Comparison of ENCODE assay signal across 6 cellular contexts in genomic region chr4:115505326-115505725, GRCh38.
"Had no signal": no experiment of that assay in that cellular context is flagged by ENCODE, and none has a peak within 500 bp of the region (broad histone marks: within the 10 kb centered on the region; RNA-seq: fewer than 3 reads in every experiment).

No MANE protein-coding gene starts in this region.

- H3K27me3 Mint-ChIP-seq: IgD-negative memory B cell had no signal

- H3K4me3 ChIP-seq: K562 had no signal

- DNase-seq: IMR-90, KBM-7 had no signal

- H3K36me3 Mint-ChIP-seq: IgD-negative memory B cell had no signal

- H3K27ac ChIP-seq: HL-60 had no signal

- ATAC-seq: HepG2, K562 had no signal

- H3K4me3 Mint-ChIP-seq: IgD-negative memory B cell had no signal

- H3K27ac Mint-ChIP-seq: IgD-negative memory B cell had no signal

- H3K4me1 Mint-ChIP-seq: IgD-negative memory B cell had no signal
